Comparison of ENCODE assay signal across 8 cellular contexts in genomic region chr2:105373895-105374401, GRCh38. TPM values are rescaled to one million over a fixed set of nuclear protein-coding genes. Genes with fewer than 3 reads are reported as not detected.
DNase-seq lines count a peak whose midpoint lies in the region; ATAC-seq, FAIRE-seq and TF ChIP-seq lines count a peak whose summit lies in the region.

No MANE protein-coding gene starts in this region.

- H3K36me3 ChIP-seq in GM23338 (ENCODE audit: insufficient read depth) (no peaks in the 10 kb centered on the region), mucosa of stomach (ENCODE audit: control insufficient read depth, insufficient read depth, low read length) (peaks cover 17% of the 10 kb centered on the region), WERI-Rb-1 (peaks cover 3% of the 10 kb centered on the region), body of pancreas (replicated peaks in 1 of 2; ENCODE audit: insufficient read depth in 1 of 2, low read depth in 2 of 2) (no peaks in the 10 kb centered on the region)

- intact Hi-C loops in sciatic nerve (cut with DNase I) (loop anchor here (5.0 kb wide), 1 partner anchor 143 kb away; no protein-coding TSS in a partner anchor), body of pancreas (cut with DNase I) (loop anchor here (5.0 kb wide), 1 partner anchor 153 kb away; no protein-coding TSS in a partner anchor)

- no peak overlapping the region for H3K4me2 ChIP-seq in GM23338

- H3K27me3 ChIP-seq in GM23338 (ENCODE audit: insufficient read depth) (no peaks in the 10 kb centered on the region), mucosa of stomach (ENCODE audit: control insufficient read depth, insufficient read depth, low read length) (no peaks in the 10 kb centered on the region), WERI-Rb-1 (ENCODE audit: insufficient read depth, low read depth, severe bottlenecking) (no peaks in the 10 kb centered on the region), body of pancreas (no peaks in the 10 kb centered on the region)

- H3K9ac ChIP-seq in mucosa of stomach (ENCODE audit: low read length), result peak overlapping the region; percentile 36

- H3F3A ChIP-seq in GM23338 (replicated peaks; ENCODE audit: low read depth), result no peaks in the 10 kb centered on the region

- H3K4me3 Mint-ChIP-seq in GM23338, result no peak overlapping the region
- H3K4me3 Mint-ChIP-seq in T-helper 2 cell treated with Interferon-gamma antibody and Interleukin-4, amounts not matched to agents 5 μg/mL and 100 μg/mL, for 36 hours, result peak overlapping the region; percentile 80

- DNase-seq in GM23338 (ENCODE audit: low spot score) (no peak), sciatic nerve (ENCODE audit: low spot score) (no peak), D721Med (ENCODE audit: insufficient read length, low spot score) (no peak), WERI-Rb-1 (no peak), body of pancreas (no peak)
- peak; percentile 7 for DNase-seq in T-helper 2 cell treated with Interferon-gamma antibody and Interleukin-4, amounts not matched to agents 5 μg/mL and 100 μg/mL, for 36 hours (ENCODE audit: low spot score)

- no peaks in the 10 kb centered on the region for H3K9me2 ChIP-seq in GM23338 (ENCODE audit: insufficient read depth)

- no peaks in the 10 kb centered on the region; the same call in 1 of the 2 replicates for H4K20me1 ChIP-seq in GM23338 (replicated peaks; ENCODE audit: insufficient read depth)

- 0 out of 2 replicates have a peak, but pooled peaks cover 2% of the 10 kb centered on the region for H3K79me2 ChIP-seq in GM23338 (replicated peaks; ENCODE audit: insufficient read depth)

- H3K4me3 ChIP-seq in GM23338, result no peak overlapping the region
- H3K4me3 ChIP-seq in mucosa of stomach (ENCODE audit: low read length), result no peak overlapping the region
- no peak overlapping the region for H3K4me3 ChIP-seq in WERI-Rb-1 (ENCODE audit: low read depth, low read length)
- H3K4me3 ChIP-seq in body of pancreas, result no peak overlapping the region

- H3K4me1 Mint-ChIP-seq in GM23338, result 0 out of 3 replicates have a peak, but pooled peaks cover 2% of the 10 kb centered on the region
- peaks cover 28% of the 10 kb centered on the region for H3K4me1 Mint-ChIP-seq in T-helper 2 cell treated with Interferon-gamma antibody and Interleukin-4, amounts not matched to agents 5 μg/mL and 100 μg/mL, for 36 hours (ENCODE audit: low read depth)

- H3K4me1 ChIP-seq in GM23338 (ENCODE audit: insufficient read depth) (no peaks in the 10 kb centered on the region), mucosa of stomach (ENCODE audit: control insufficient read depth, insufficient read depth, low read length) (peaks cover 80% of the 10 kb centered on the region), body of pancreas (peaks cover 6% of the 10 kb centered on the region)

- ATAC-seq in GM18868 (IDR thresholded peaks at IDR 0.05; ENCODE audit: unreplicated experiment) (peak; percentile 93), GM23338 (no peak), sciatic nerve (no peak), body of pancreas (no peak)

- peak overlapping the region; percentile 39; the same call in 1 of the 2 replicates for H3K27ac Mint-ChIP-seq in GM23338
- peak overlapping the region; percentile 95 for H3K27ac Mint-ChIP-seq in T-helper 2 cell treated with Interferon-gamma antibody and Interleukin-4, amounts not matched to agents 5 μg/mL and 100 μg/mL, for 36 hours

- 79 to 80% methylated on average over 9 of the region's 9 CpGs for WGBS in body of pancreas, 2 donors

- no peak overlapping the region for H2AFZ ChIP-seq in GM23338

- H3K9me3 Mint-ChIP-seq in GM23338, result no peaks in the 10 kb centered on the region
- H3K9me3 Mint-ChIP-seq in T-helper 2 cell treated with Interferon-gamma antibody and Interleukin-4, amounts not matched to agents 5 μg/mL and 100 μg/mL, for 36 hours, result no peaks in the 10 kb centered on the region

- no peak for TF ChIP-seq CTCF in GM23338 (conservative IDR thresholded peaks at IDR 0.05; ENCODE audit: low read depth in 2 of 2)
- no peak for TF ChIP-seq CTCF in D721Med (IDR thresholded peaks at IDR 0.05; ENCODE audit: insufficient read depth, missing control alignments)
- no peak for TF ChIP-seq CTCF in WERI-Rb-1 (IDR thresholded peaks at IDR 0.05; ENCODE audit: low read depth, low read length)
- no peak for TF ChIP-seq CTCF in body of pancreas (IDR thresholded peaks at IDR 0.05)

- TF ChIP-seq POLR2A in body of pancreas (IDR thresholded peaks at IDR 0.05), result no peak

- H3K27me3 Mint-ChIP-seq in GM23338 (ENCODE audit: insufficient read depth, low read depth, poor library complexity), result peaks cover 3% of the 10 kb centered on the region
- H3K27me3 Mint-ChIP-seq in T-helper 2 cell treated with Interferon-gamma antibody and Interleukin-4, amounts not matched to agents 5 μg/mL and 100 μg/mL, for 36 hours (ENCODE audit: low read depth), result no peaks in the 10 kb centered on the region

- no peaks in the 10 kb centered on the region for H3K9me3 ChIP-seq in mucosa of stomach (ENCODE audit: control insufficient read depth, low read length)
- H3K9me3 ChIP-seq in WERI-Rb-1 (ENCODE audit: severe bottlenecking), result no peaks in the 10 kb centered on the region
- no peaks in the 10 kb centered on the region for H3K9me3 ChIP-seq in body of pancreas

- H3K27ac ChIP-seq in GM23338 (ENCODE audit: low read depth) (no peak overlapping the region), WERI-Rb-1 (no peak overlapping the region), body of pancreas (peak overlapping the region in 1 of 4 donors; percentile 61)

- FAIRE-seq in D721Med (lab: Jason Lieb, UNC), result no peak

- peaks cover 12% of the 10 kb centered on the region for H3K36me3 Mint-ChIP-seq in GM23338 (ENCODE audit: low read depth)
- peaks cover 4% of the 10 kb centered on the region for H3K36me3 Mint-ChIP-seq in T-helper 2 cell treated with Interferon-gamma antibody and Interleukin-4, amounts not matched to agents 5 μg/mL and 100 μg/mL, for 36 hours (ENCODE audit: low read depth)

TF ChIP-seq in GM23338, 12 proteins besides CTCF, POLR2A, EP300 and RAD21 (continues in another document):
- TF ChIP-seq REST (IDR thresholded peaks at IDR 0.05; ENCODE audit: unreplicated experiment) (no peak), NANOG (IDR thresholded peaks at IDR 0.05; ENCODE audit: borderline replicate concordance) (no peak), ETS1 (IDR thresholded peaks at IDR 0.05) (no peak)

RNA-seq across cellular contexts. Expression of gene FHL2, which starts 24.9 kb away (rescaled TPM):
- 30.9 and 35.7 TPM in 2 replicates for total RNA-seq in GM23338 (2014; rRNA removed; shearing (Covaris generic))
- 27.2 and 29.0 TPM in 2 replicates for polyA plus RNA-seq in GM23338 (2016; fragmentation: Nextera tagmentation; extraction: Ambion mirVana)
- 208 TPM for total RNA-seq in sciatic nerve
- total RNA-seq in body of pancreas, result 10 to 100 TPM in 1 of 2 donors, 1 to 10 TPM in 1; 3.6 to 21.8 TPM

RNA-seq across cellular contexts. Expression of gene C2orf49, which starts 36.6 kb away (rescaled TPM):
- 19.6 and 26.0 TPM in 2 replicates for total RNA-seq in GM23338 (2014; rRNA removed; shearing (Covaris generic))
- 33.8 and 34.7 TPM in 2 replicates for polyA plus RNA-seq in GM23338 (2016; fragmentation: Nextera tagmentation; extraction: Ambion mirVana)
- total RNA-seq in sciatic nerve, result 30.6 TPM
- total RNA-seq in body of pancreas, result 10 to 100 TPM in 1 of 2 donors, 1 to 10 TPM in 1; 7.9 to 15.3 TPM

RNA-seq across cellular contexts. Expression of gene TGFBRAP1, which starts 44.4 kb away (rescaled TPM):
- total RNA-seq in GM23338 (2014; rRNA removed; shearing (Covaris generic)), result 21.2 and 23.5 TPM in 2 replicates
- polyA plus RNA-seq in GM23338 (2016; fragmentation: Nextera tagmentation; extraction: Ambion mirVana), result 6.3 and 8.2 TPM in 2 replicates
- total RNA-seq in sciatic nerve, result 20.6 TPM
- 10 to 100 TPM; 11.2 to 12.9 TPM for total RNA-seq in body of pancreas
